In the genomic region with DNA sequence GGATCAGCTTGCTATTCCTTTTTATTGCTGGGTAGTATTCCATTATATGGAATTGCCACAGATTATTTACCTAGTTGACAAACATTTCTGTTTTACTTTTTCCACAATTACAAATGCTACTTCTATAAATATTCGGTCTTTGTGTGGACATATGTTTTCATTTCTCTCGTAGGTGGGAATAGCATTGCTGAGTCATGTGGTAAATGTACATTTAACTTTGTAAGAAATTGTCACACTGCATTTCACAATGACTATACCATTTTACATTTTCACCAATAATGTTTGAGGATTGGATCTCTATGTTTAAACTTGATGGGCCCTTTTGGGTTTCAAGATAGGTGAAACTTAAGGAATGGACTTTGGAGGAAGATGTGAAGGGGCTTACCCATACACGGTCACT, we compare ENCODE assay signal across 27 cellular contexts. TPM values are rescaled to one million over a fixed set of nuclear protein-coding genes. Genes with fewer than 3 reads are reported as not detected.
DNase-seq lines count a peak whose midpoint lies in the region; FAIRE-seq and TF ChIP-seq lines count a peak whose summit lies in the region.
"Had no signal": no experiment of that assay in that cellular context is flagged by ENCODE, and none has a peak within 500 bp of the region (broad histone marks: within the 10 kb centered on the region; RNA-seq: fewer than 3 reads in every experiment).

No MANE protein-coding gene starts in this region.

- H3K4me3 ChIP-seq in astrocyte (ENCODE audit: insufficient read depth, low read depth, low read length) (no peak overlapping the region), stomach smooth muscle (ENCODE audit: low read length in 2 of 2) (no peak overlapping the region)
- H3K4me3 ChIP-seq: cardiac muscle cell, coronary artery, esophagus squamous epithelium, gastrocnemius medialis, tibial nerve had no signal

- H3K27me3 ChIP-seq in astrocyte (ENCODE audit: insufficient read depth, low read length) (no peaks in the 10 kb centered on the region), stomach smooth muscle (ENCODE audit: control insufficient read depth in 1 of 2, insufficient read depth in 2 of 2, low read length in 2 of 2) (no peaks in the 10 kb centered on the region)
- H3K27me3 ChIP-seq: cardiac muscle cell, esophagus squamous epithelium, gastrocnemius medialis, tibial nerve had no signal

- H3K4me2 ChIP-seq in astrocyte (ENCODE audit: low read length) = peak overlapping the region; percentile 59

- no peak for FAIRE-seq in astrocyte (lab: Jason Lieb, UNC)
- FAIRE-seq: GM12891, TTC549 had no signal

- H3K4me3 Mint-ChIP-seq in HFFc6 = peak overlapping the region; percentile 42
- peak overlapping the region; percentile 56 for H3K4me3 Mint-ChIP-seq in astrocyte (ENCODE audit: unreplicated experiment)
- H3K4me3 Mint-ChIP-seq: activated CD4-positive, alpha-beta memory T cell treated with anti-CD3 and anti-CD28 coated beads for 36 hours; activated naive CD4-positive, alpha-beta T cell treated with anti-CD3 and anti-CD28 coated beads, Interleukin-2, amount 10 ng/mL, durations not matched to agents 7 days and 5 days; CD14-positive monocyte; effector memory CD8-positive, alpha-beta T cell; stimulated activated naive CD8-positive, alpha-beta T cell treated with anti-CD3 and anti-CD28 coated beads, Interleukin-15, amount 100 ng/mL, for 72 hours; T-helper 1 cell treated with Interleukin-12 subunit alpha and Interleukin-12 subunit beta and Interleukin-4 antibody, amounts not matched to agents 30 μg/mL and 1 μg/mL, for 36 hours had no signal

- H3K79me2 ChIP-seq in astrocyte (ENCODE audit: insufficient read depth, low read length) = peaks cover 98% of the 10 kb centered on the region

- H3K27me3 Mint-ChIP-seq in HFFc6 (ENCODE audit: insufficient read depth) (no peaks in the 10 kb centered on the region), astrocyte (ENCODE audit: low read depth, unreplicated experiment) (no peaks in the 10 kb centered on the region)
- H3K27me3 Mint-ChIP-seq: activated CD4-positive, alpha-beta memory T cell treated with anti-CD3 and anti-CD28 coated beads for 36 hours; stimulated activated naive CD8-positive, alpha-beta T cell treated with anti-CD3 and anti-CD28 coated beads, Interleukin-15, amount 100 ng/mL, for 72 hours had no signal

- H3K36me3 ChIP-seq in astrocyte (ENCODE audit: insufficient read depth, low read length) = peaks cover 10% of the 10 kb centered on the region
- no peaks in the 10 kb centered on the region for H3K36me3 ChIP-seq in stomach smooth muscle (ENCODE audit: control insufficient read depth in 2 of 2, insufficient read depth in 2 of 2, low read length in 2 of 2)
- H3K36me3 ChIP-seq: cardiac muscle cell, esophagus squamous epithelium, gastrocnemius medialis, tibial nerve had no signal

- H3K27ac Mint-ChIP-seq in HFFc6 (peak overlapping the region; percentile 88), astrocyte (ENCODE audit: unreplicated experiment) (peak overlapping the region; percentile 51)
- H3K27ac Mint-ChIP-seq: activated CD4-positive, alpha-beta memory T cell treated with anti-CD3 and anti-CD28 coated beads for 36 hours; activated naive CD4-positive, alpha-beta T cell treated with anti-CD3 and anti-CD28 coated beads, Interleukin-2, amount 10 ng/mL, durations not matched to agents 7 days and 5 days; CD14-positive monocyte; effector memory CD8-positive, alpha-beta T cell; T-helper 1 cell treated with Interleukin-12 subunit alpha and Interleukin-12 subunit beta and Interleukin-4 antibody, amounts not matched to agents 30 μg/mL and 1 μg/mL, for 36 hours had no signal

- H3K27ac ChIP-seq in astrocyte (ENCODE audit: low read depth, low read length) (peak overlapping the region; percentile 99), stomach smooth muscle (ENCODE audit: low read length) (peak overlapping the region; percentile 8)
- H3K27ac ChIP-seq: cardiac muscle cell, gastrocnemius medialis had no signal

- H3K9me3 ChIP-seq in astrocyte (ENCODE audit: insufficient read depth, low read depth, low read length) (no peaks in the 10 kb centered on the region), stomach smooth muscle (ENCODE audit: control insufficient read depth in 2 of 2, low read length in 2 of 2) (no peaks in the 10 kb centered on the region)
- H3K9me3 ChIP-seq: esophagus squamous epithelium, gastrocnemius medialis, tibial nerve had no signal

- no peak overlapping the region for H2AFZ ChIP-seq in astrocyte (ENCODE audit: low read depth, low read length)

- H3K4me1 ChIP-seq in astrocyte (ENCODE audit: insufficient read depth, low read length) (peaks cover 51% of the 10 kb centered on the region), stomach smooth muscle (ENCODE audit: control insufficient read depth, insufficient read depth, low read length) (peaks cover 9% of the 10 kb centered on the region)

- H3K9me3 Mint-ChIP-seq in HFFc6 (no peaks in the 10 kb centered on the region), astrocyte (ENCODE audit: unreplicated experiment) (no peaks in the 10 kb centered on the region)
- H3K9me3 Mint-ChIP-seq: activated CD4-positive, alpha-beta memory T cell treated with anti-CD3 and anti-CD28 coated beads for 36 hours; activated naive CD4-positive, alpha-beta T cell treated with anti-CD3 and anti-CD28 coated beads, Interleukin-2, amount 10 ng/mL, durations not matched to agents 7 days and 5 days; CD14-positive monocyte; effector memory CD8-positive, alpha-beta T cell; stimulated activated naive CD8-positive, alpha-beta T cell treated with anti-CD3 and anti-CD28 coated beads, Interleukin-15, amount 100 ng/mL, for 72 hours; T-helper 1 cell treated with Interleukin-12 subunit alpha and Interleukin-12 subunit beta and Interleukin-4 antibody, amounts not matched to agents 30 μg/mL and 1 μg/mL, for 36 hours had no signal

- H3K36me3 Mint-ChIP-seq in HFFc6 (ENCODE audit: low read depth) = peaks cover 39% of the 10 kb centered on the region
- peaks cover 27% of the 10 kb centered on the region for H3K36me3 Mint-ChIP-seq in astrocyte (ENCODE audit: low read depth, unreplicated experiment)
- H3K36me3 Mint-ChIP-seq: activated CD4-positive, alpha-beta memory T cell treated with anti-CD3 and anti-CD28 coated beads for 36 hours; activated naive CD4-positive, alpha-beta T cell treated with anti-CD3 and anti-CD28 coated beads, Interleukin-2, amount 10 ng/mL, durations not matched to agents 7 days and 5 days; CD14-positive monocyte had no signal

- peaks cover 39% of the 10 kb centered on the region for H4K20me1 ChIP-seq in astrocyte (ENCODE audit: insufficient read depth, low read length)

- DNase-seq in HFFc6 = no peak
- DNase-seq in astrocyte (ENCODE audit: low read depth) = no peak
- peak; percentile 55 for DNase-seq in iris pigment epithelial cell (ENCODE audit: low read depth)
- DNase-seq in NCI-H2196 (lab: John Stamatoyannopoulos, UW; ENCODE audit: unreplicated experiment) = no peak
- DNase-seq in GOT3 (lab: John Stamatoyannopoulos, UW) = no peak
- DNase-seq in iPS-NIHi7 (ENCODE audit: extremely low spot score) = no peak
- DNase-seq: activated CD4-positive, alpha-beta memory T cell treated with anti-CD3 and anti-CD28 coated beads for 36 hours; activated CD8-positive, alpha-beta memory T cell treated with anti-CD3 and anti-CD28 coated beads, Interleukin-2, amount 50 U/mL, for 4 hours; activated naive CD4-positive, alpha-beta T cell treated with anti-CD3 and anti-CD28 coated beads, Interleukin-2, amount 10 ng/mL, durations not matched to agents 7 days and 5 days; amniotic stem cell; effector memory CD8-positive, alpha-beta T cell; esophagus squamous epithelium; gastrocnemius medialis; H7; left cardiac atrium; NCI-H1105; NCI-H187 treated with DMSO at 0.1 percent for 48 hours; NCI-H526 treated with DMSO at 0.1 percent for 48 hours; stimulated activated naive CD8-positive, alpha-beta T cell treated with anti-CD3 and anti-CD28 coated beads, Interleukin-15, amount 100 ng/mL, for 72 hours had no signal

- TF ChIP-seq CTCF in HFFc6 (IDR thresholded peaks at IDR 0.05) (no peak), astrocyte (IDR thresholded peaks at IDR 0.05; ENCODE audit: insufficient read depth, low read depth, low read length) (no peak)

- H3K4me1 Mint-ChIP-seq in HFFc6 (ENCODE audit: low read depth) (peaks cover 93% of the 10 kb centered on the region), astrocyte (ENCODE audit: low read depth, unreplicated experiment) (peaks cover 62% of the 10 kb centered on the region)
- H3K4me1 Mint-ChIP-seq: activated naive CD4-positive, alpha-beta T cell treated with anti-CD3 and anti-CD28 coated beads, Interleukin-2, amount 10 ng/mL, durations not matched to agents 7 days and 5 days; CD14-positive monocyte; stimulated activated naive CD8-positive, alpha-beta T cell treated with anti-CD3 and anti-CD28 coated beads, Interleukin-15, amount 100 ng/mL, for 72 hours had no signal

- H3K9ac ChIP-seq in astrocyte (ENCODE audit: low read length) (peak overlapping the region; percentile 66), stomach smooth muscle (ENCODE audit: low read length in 2 of 2) (no peak overlapping the region)

RNA-seq across cellular contexts. Expression of a gene that starts 19.7 kb away (rescaled TPM):
- total RNA-seq in HFFc6 (2021; fragmentation: NEBNext Ultra II Directional; extraction: Animal tissue kit (Norgen Biotek cat#: 25700)) = 100 to 1,000 TPM; 256 to 360 (median 323) TPM
- total RNA-seq in astrocyte = 307 and 315 TPM in 2 replicates
